Comparison of ENCODE assay signal across 8 cellular contexts in genomic region chr18:63339920-63340484, GRCh38. TPM values are rescaled to one million over a fixed set of nuclear protein-coding genes. Genes with fewer than 3 reads are reported as not detected.
DNase-seq lines count a peak whose midpoint lies in the region; ATAC-seq and TF ChIP-seq lines count a peak whose summit lies in the region.

No MANE protein-coding gene starts in this region.

- H3K27me3 ChIP-seq in HUES6 (ENCODE audit: control insufficient read depth, insufficient read depth, low read length) (no peaks in the 10 kb centered on the region), colonic mucosa (no peaks in the 10 kb centered on the region)

- H3K9me3 Mint-ChIP-seq in naive B cell = no peaks in the 10 kb centered on the region

- no peak overlapping the region for H3K9ac ChIP-seq in HUES6 (ENCODE audit: low read length)
- H3K9ac ChIP-seq in colonic mucosa (ENCODE audit: low read depth in 2 of 2, low read length in 2 of 2) = no peak overlapping the region

- H3K4me1 ChIP-seq in HUES6 (ENCODE audit: control insufficient read depth, insufficient read depth, low read length) (peaks cover 9% of the 10 kb centered on the region), colonic mucosa (no peaks in the 10 kb centered on the region)

- TF ChIP-seq CTCF in colonic mucosa (IDR thresholded peaks at IDR 0.05) = peak; percentile 45

- no peaks in the 10 kb centered on the region for H3K27me3 Mint-ChIP-seq in naive B cell

- H3K9me3 ChIP-seq in HUES6 (ENCODE audit: control insufficient read depth, insufficient read depth, low read depth, low read length) = no peaks in the 10 kb centered on the region
- H3K9me3 ChIP-seq in colonic mucosa = no peaks in the 10 kb centered on the region

- H3K36me3 Mint-ChIP-seq in naive B cell = peaks cover 13 to 19% of the 10 kb centered on the region in 2 donors

- no peak overlapping the region for H3K4me3 Mint-ChIP-seq in naive B cell

- intact Hi-C loops in colonic mucosa (cut with DNase I) = loop anchor here (10.0 kb wide), 2 partner anchors 95 to 165 kb away; no protein-coding TSS in a partner anchor

- peak; percentile 50 to 80 for ATAC-seq in naive B cell (ENCODE audit: low read depth in 2 of 2)
- ATAC-seq in HG02852 (IDR thresholded peaks at IDR 0.05; ENCODE audit: unreplicated experiment) = no peak
- no peak for ATAC-seq in GM21447 (IDR thresholded peaks at IDR 0.05; ENCODE audit: unreplicated experiment)
- ATAC-seq in GM21423 (IDR thresholded peaks at IDR 0.05; ENCODE audit: unreplicated experiment) = no peak

- peak; percentile 47 for DNase-seq in EH (ENCODE audit: low read depth)
- peak; percentile 24 for DNase-seq in SK-N-DZ (ENCODE audit: low spot score)
- DNase-seq in colonic mucosa = no peak
- peak; percentile 31 for DNase-seq in naive B cell

- no peak overlapping the region for H3K27ac Mint-ChIP-seq in naive B cell

- H3K4me3 ChIP-seq in HUES6 (ENCODE audit: low read depth, low read length) (no peak overlapping the region), colonic mucosa (no peak overlapping the region)

- H3K4me1 Mint-ChIP-seq in naive B cell = peaks cover 0 to 1% (median under 1%) of the 10 kb centered on the region in 3 donors

- H3K27ac ChIP-seq in HUES6 (ENCODE audit: low read depth, low read length) = peak overlapping the region; percentile 65; the same call in 1 of the 2 replicates
- no peak overlapping the region for H3K27ac ChIP-seq in colonic mucosa

- peaks cover 77% of the 10 kb centered on the region for H3K36me3 ChIP-seq in HUES6 (ENCODE audit: control insufficient read depth, insufficient read depth, low read length)
- H3K36me3 ChIP-seq in colonic mucosa = no peaks in the 10 kb centered on the region

RNA-seq across cellular contexts. Expression of gene BCL2, which starts 20.4 kb away (rescaled TPM):
- polyA plus RNA-seq in SK-N-DZ (2014; cell fraction: cytosol; rRNA removed) = 16.1 and 17.4 TPM in 2 replicates
- 6.6 and 7.0 TPM in 2 replicates for polyA plus RNA-seq in SK-N-DZ (2014; cell fraction: nucleus; rRNA removed)
- total RNA-seq in colonic mucosa = 10 to 100 TPM; 13.9 to 16.4 TPM
- polyA plus RNA-seq in naive B cell (ENCODE audit: low read depth in 6 of 6) = 10 to 100 TPM; 11.8 to 43.0 (median 30.1) TPM

RNA-seq across cellular contexts. Expression of gene KDSR, which starts 27.0 kb away (rescaled TPM):
- 11.3 and 21.7 TPM in 2 replicates for polyA plus RNA-seq in SK-N-DZ (2014; cell fraction: cytosol; rRNA removed)
- 7.9 and 13.6 TPM in 2 replicates for polyA plus RNA-seq in SK-N-DZ (2014; cell fraction: nucleus; rRNA removed)
- 10 to 100 TPM; 32.8 to 55.3 TPM for total RNA-seq in colonic mucosa
- polyA plus RNA-seq in naive B cell (ENCODE audit: low read depth in 6 of 6) = 10 to 100 TPM; 18.9 to 47.1 (median 38.2) TPM

Comparison
In these comparisons a context has a peak if more than half of its experiments do, and no peak if none do; other contexts are left out.
1. ATAC-seq: peak in naive B cell (2 of 2); none in HG02852 (single experiment), GM21447 (single experiment) and GM21423 (single experiment).